Comparison of ENCODE assay signal across 4 cellular contexts in genomic region chr1:37738619-37739018, GRCh38. TPM values are rescaled to one million over a fixed set of nuclear protein-coding genes. Genes with fewer than 3 reads are reported as not detected.
"Had no signal": no experiment of that assay in that cellular context is flagged by ENCODE, and none has a peak within 500 bp of the region (broad histone marks: within the 10 kb centered on the region; RNA-seq: fewer than 3 reads in every experiment).

No MANE protein-coding gene starts in this region.

RNA-seq across cellular contexts. Expression of gene EPHA10, which starts 26.3 kb away (rescaled TPM):
- total RNA-seq: GM23248, H4, HFFc6 had no signal
- polyA plus RNA-seq: GM23248, IgD-negative memory B cell had no signal
